ENCODE assay signal across 18 cellular contexts in the genomic region with DNA sequence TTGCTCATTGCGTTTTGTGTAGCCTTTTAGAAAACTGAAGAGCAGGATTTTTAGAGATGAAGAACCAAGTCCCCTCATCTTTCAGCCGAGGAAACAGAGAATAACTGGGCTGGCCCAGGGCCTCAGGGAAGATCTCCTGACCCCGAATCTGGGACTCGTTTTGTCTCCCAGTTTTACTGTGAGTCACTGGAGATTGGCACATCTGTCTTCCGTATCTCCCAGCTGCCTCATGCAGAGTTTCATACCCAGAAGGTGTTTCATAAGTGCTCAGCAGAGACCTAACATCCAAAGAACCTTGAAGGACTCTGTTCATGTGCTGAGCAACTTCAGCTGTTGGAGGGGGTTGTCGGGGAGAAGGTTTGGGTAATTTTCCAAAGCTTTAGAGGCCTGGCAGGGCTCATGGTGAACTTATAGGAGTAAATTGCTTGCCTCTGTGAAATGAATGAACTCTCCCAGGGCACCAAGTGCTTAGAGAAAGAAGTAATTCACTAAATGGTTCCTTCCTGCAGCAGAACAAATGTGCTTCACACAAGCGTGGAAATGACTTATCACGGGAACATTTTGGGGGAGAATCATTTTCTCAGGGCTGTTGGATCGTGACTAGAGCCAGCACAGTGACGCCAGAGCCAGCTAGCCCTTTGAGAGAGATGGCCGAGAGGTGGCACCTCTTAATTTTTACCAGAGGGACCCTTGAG.
DNase-seq lines count a peak whose midpoint lies in the region; ATAC-seq and TF ChIP-seq lines count a peak whose summit lies in the region.
"Had no signal": no experiment of that assay in that cellular context is flagged by ENCODE, and none has a peak within 500 bp of the region (broad histone marks: within the 10 kb centered on the region; RNA-seq: fewer than 3 reads in every experiment).

No MANE protein-coding gene starts in this region.

- ATAC-seq in RWPE2 (ENCODE audit: low read depth) (peak; percentile 61), HG03025 (IDR thresholded peaks at IDR 0.05; ENCODE audit: low FRiP score, unreplicated experiment) (no peak)
- ATAC-seq: SK-N-SH treated with all-trans-retinoic acid at 6 μM for 48 hours had no signal

- H3K36me3 Mint-ChIP-seq in HFFc6 (ENCODE audit: low read depth) = no peaks in the 10 kb centered on the region
- H3K36me3 Mint-ChIP-seq: activated naive CD8-positive, alpha-beta T cell had no signal

- DNase-seq in AG08395 (ENCODE audit: low spot score) (peak; percentile 79), HFFc6 (peak; percentile 44), RWPE2 (ENCODE audit: low spot score) (no peak), fibroblast of peridontal ligament (ENCODE audit: extremely low read depth) (peak; percentile 31), substantia nigra (lab: John Stamatoyannopoulos, UW) (no peak), KG1 (lab: John Stamatoyannopoulos, UW) (no peak), cerebellar cortex (ENCODE audit: low spot score) (no peak)
- DNase-seq: activated T-cell treated with anti-CD3 and anti-CD28 coated beads, Interleukin-2, amount 50 U/mL, for 24 hours; effector CD8-positive, alpha-beta T cell; NCI-H446; ovary; stimulated activated CD4-positive, alpha-beta T cell treated with anti-CD3 and anti-CD28 coated beads, Interleukin-4, amount 100 ng/mL, for 24 hours; stimulated activated CD8-positive, alpha-beta memory T cell treated with anti-CD3 and anti-CD28 coated beads, Interleukin-4, amount 100 ng/mL, for 48 hours had no signal

- no peak overlapping the region for H3K27ac ChIP-seq in RWPE2 (ENCODE audit: poor library complexity, severe bottlenecking)
- H3K27ac ChIP-seq in substantia nigra (ENCODE audit: low read depth, low read length, poor library complexity, severe bottlenecking) = no peak overlapping the region
- H3K27ac ChIP-seq: cardiac muscle cell, ovary, suprapubic skin had no signal

- peaks cover 14% of the 10 kb centered on the region for H3K4me1 ChIP-seq in RWPE2 (ENCODE audit: insufficient read depth, poor library complexity, severe bottlenecking)
- H3K4me1 ChIP-seq: suprapubic skin had no signal

- H3K36me3 ChIP-seq in RWPE2 (ENCODE audit: low read depth) = no peaks in the 10 kb centered on the region
- H3K36me3 ChIP-seq: cardiac muscle cell, ovary, suprapubic skin had no signal

- peaks cover 24% of the 10 kb centered on the region for H3K4me1 Mint-ChIP-seq in HFFc6 (ENCODE audit: low read depth)

- H3K27ac Mint-ChIP-seq in HFFc6 = peak overlapping the region; percentile 39; the same call in 1 of the 2 replicates
- H3K27ac Mint-ChIP-seq: activated naive CD8-positive, alpha-beta T cell; activated T-cell treated with anti-CD3 and anti-CD28 coated beads, Interleukin-2, amount 50 U/mL, for 24 hours had no signal

- H3K9me3 ChIP-seq in RWPE2 (ENCODE audit: severe bottlenecking) = no peaks in the 10 kb centered on the region
- H3K9me3 ChIP-seq: ovary, suprapubic skin had no signal

- no peaks in the 10 kb centered on the region for H3K9me3 Mint-ChIP-seq in HFFc6
- H3K9me3 Mint-ChIP-seq: activated T-cell treated with anti-CD3 and anti-CD28 coated beads, Interleukin-2, amount 50 U/mL, for 24 hours had no signal

- TF ChIP-seq CTCF in HFFc6 (IDR thresholded peaks at IDR 0.05) = no peak
- TF ChIP-seq CTCF in RWPE2 (IDR thresholded peaks at IDR 0.05; ENCODE audit: poor library complexity, severe bottlenecking) = no peak

- H3K4me3 ChIP-seq in RWPE2 (ENCODE audit: severe bottlenecking) = no peak overlapping the region
- H3K4me3 ChIP-seq: cardiac muscle cell, ovary, suprapubic skin had no signal

- H3K4me3 Mint-ChIP-seq in HFFc6 = no peak overlapping the region
- H3K4me3 Mint-ChIP-seq: activated naive CD8-positive, alpha-beta T cell; activated T-cell treated with anti-CD3 and anti-CD28 coated beads, Interleukin-2, amount 50 U/mL, for 24 hours had no signal

- H3K27me3 Mint-ChIP-seq in HFFc6 (ENCODE audit: insufficient read depth) = peaks cover 16% of the 10 kb centered on the region

- H3K27me3 ChIP-seq in RWPE2 (ENCODE audit: insufficient read depth, poor library complexity, severe bottlenecking) = no peaks in the 10 kb centered on the region
- H3K27me3 ChIP-seq: cardiac muscle cell, ovary had no signal

Comparison
In these comparisons a context has a peak if more than half of its experiments do, and no peak if none do; other contexts are left out.
1. DNase-seq: peak in AG08395 (single experiment), HFFc6 (single experiment) and fibroblast of peridontal ligament (single experiment); none in RWPE2 (single experiment), substantia nigra (0 of 49), KG1 (single experiment) and cerebellar cortex (single experiment).